ENCODE assay signal across 16 cellular contexts in genomic region chr13:79772811-79773210, GRCh38.
A peak's percentile ranks its signal among the peaks of the same experiment; 100 is the strongest.
DNase-seq lines count a peak whose midpoint lies in the region; ATAC-seq, FAIRE-seq and TF ChIP-seq lines count a peak whose summit lies in the region.
"Had no signal": no experiment of that assay in that cellular context is flagged by ENCODE, and none has a peak within 500 bp of the region (broad histone marks: within the 10 kb centered on the region; RNA-seq: fewer than 3 reads in every experiment).

No MANE protein-coding gene starts in this region.

- H4K20me1 ChIP-seq in SK-N-SH (ENCODE audit: insufficient read depth): no peaks in the 10 kb centered on the region
- no peaks in the 10 kb centered on the region for H4K20me1 ChIP-seq in endothelial cell of umbilical vein (replicated peaks; ENCODE audit: control insufficient read depth, extremely low read depth, insufficient read depth, low read length)
- no peaks in the 10 kb centered on the region for H4K20me1 ChIP-seq in smooth muscle cell (ENCODE audit: low read depth)

- intact Hi-C loops in endothelial cell of umbilical vein (cut with micrococcal nuclease): loop anchor here (10.0 kb wide), 1 partner anchor 772 kb away; no protein-coding TSS in a partner anchor

- H3K27me3 Mint-ChIP-seq in mesothelial cell of epicardium (ENCODE audit: low read depth): no peaks in the 10 kb centered on the region
- H3K27me3 Mint-ChIP-seq: CD4-positive, alpha-beta memory T cell had no signal

- no TSS peak for BruUV-seq in endothelial cell of umbilical vein (replicated peaks; lab: Mats Ljungman, UMichigan)

- no peak for TF ChIP-seq POLR2A in endothelial cell of umbilical vein (IDR thresholded peaks at IDR 0.05; ENCODE audit: low read depth, low read length)

- H3K9ac ChIP-seq in SK-N-SH (no peak overlapping the region), adipocyte (ENCODE audit: low read length) (no peak overlapping the region), endothelial cell of umbilical vein (replicated peaks; ENCODE audit: extremely low read depth, insufficient read depth, low read length) (no peak overlapping the region), smooth muscle cell (ENCODE audit: low read depth) (no peak overlapping the region)

- H2AFZ ChIP-seq in SK-N-SH (ENCODE audit: low read depth) (no peak overlapping the region), endothelial cell of umbilical vein (ENCODE audit: low read depth, low read length) (no peak overlapping the region), smooth muscle cell (ENCODE audit: low read depth) (no peak overlapping the region)

- DNase-seq in SK-N-SH (no peak), adipocyte (ENCODE audit: low read depth) (peak; percentile 60), endothelial cell of umbilical vein (ENCODE audit: low read depth, low spot score) (peak; percentile 27), mesothelial cell of epicardium (ENCODE audit: low spot score in 2 of 2, unreplicated experiment in 2 of 2) (no peak), GM10248 (ENCODE audit: extremely low spot score) (no peak), COLO829 (ENCODE audit: low spot score) (no peak), smooth muscle cell (lab: John Stamatoyannopoulos, UW; ENCODE audit: unreplicated experiment) (no peak)
- DNase-seq: 8988T; Calu3; CD4-positive, alpha-beta memory T cell; DMS79 treated with DMSO at 0.1 percent for 48 hours; GF-D8 had no signal

- TF ChIP-seq RAD21 in SK-N-SH (IDR thresholded peaks at IDR 0.05; ENCODE audit: low read length): no peak

- peak overlapping the region; percentile 57 for H3K27ac Mint-ChIP-seq in mesothelial cell of epicardium
- H3K27ac Mint-ChIP-seq: CD14-positive monocyte; CD4-positive, alpha-beta memory T cell had no signal

- H3K9me2 ChIP-seq in SK-N-SH: no peaks in the 10 kb centered on the region

- no peak for TF ChIP-seq EP300 in SK-N-SH (IDR thresholded peaks at IDR 0.05; ENCODE audit: borderline replicate concordance in 1 of 2, low read depth in 1 of 2, low read length in 1 of 2)

- FAIRE-seq in endothelial cell of umbilical vein (lab: Jason Lieb, UNC): no peak

- H3K9me3 ChIP-seq in SK-N-SH (peaks cover 10% of the 10 kb centered on the region), adipocyte (ENCODE audit: control insufficient read depth, low read length) (peaks cover 18% of the 10 kb centered on the region), endothelial cell of umbilical vein (replicated peaks; ENCODE audit: control insufficient read depth, insufficient read depth, low read length) (no peaks in the 10 kb centered on the region), smooth muscle cell (replicated peaks; ENCODE audit: low read depth) (no peaks in the 10 kb centered on the region)
- H3K9me3 ChIP-seq: HAP-1 had no signal

- no peaks in the 10 kb centered on the region for H3K36me3 ChIP-seq in SK-N-SH (replicated peaks in 1 of 2; ENCODE audit: control insufficient read depth in 1 of 2, insufficient read depth in 2 of 2, low read length in 1 of 2)
- H3K36me3 ChIP-seq in adipocyte (ENCODE audit: control insufficient read depth, insufficient read depth, low read length, severe bottlenecking): no peaks in the 10 kb centered on the region
- H3K36me3 ChIP-seq in endothelial cell of umbilical vein (ENCODE audit: control insufficient read depth in 2 of 2, extremely low read depth in 1 of 2, insufficient read depth in 2 of 2, low read length in 2 of 2): no peaks in the 10 kb centered on the region
- no peaks in the 10 kb centered on the region for H3K36me3 ChIP-seq in smooth muscle cell (ENCODE audit: low read depth)
- H3K36me3 ChIP-seq: HAP-1 had no signal

- H3K79me2 ChIP-seq in SK-N-SH (ENCODE audit: insufficient read depth): no peaks in the 10 kb centered on the region
- no peaks in the 10 kb centered on the region for H3K79me2 ChIP-seq in endothelial cell of umbilical vein (ENCODE audit: control insufficient read depth, insufficient read depth, low read length)
- no peaks in the 10 kb centered on the region for H3K79me2 ChIP-seq in smooth muscle cell (ENCODE audit: low read depth)

- H3F3A ChIP-seq in SK-N-SH (replicated peaks; ENCODE audit: insufficient read depth) (peaks cover 5% of the 10 kb centered on the region), smooth muscle cell (ENCODE audit: low read depth) (no peaks in the 10 kb centered on the region)

- no peak for ATAC-seq in SK-N-SH treated with all-trans-retinoic acid at 6 μM for 48 hours
- ATAC-seq: GM12878 had no signal

- WGBS in SK-N-SH (ENCODE audit: low lambda C conversion rate): 14% methylated on average over 1 of the region's 1 CpG
- WGBS in smooth muscle cell (ENCODE audit: low lambda C conversion rate): 90% methylated on average over 1 of the region's 1 CpG

- CTCF ChIA-PET in SK-N-SH (lab: Yijun Ruan, JAX): interaction anchor here (1.2 kb wide), 1 partner anchor 94 kb away, joined by 3 read pairs; no protein-coding TSS in a partner anchor
- CTCF ChIA-PET in endothelial cell of umbilical vein (lab: Charles Lee): interaction anchor here (0.7 to 1.8 kb wide), 9 partner anchors 10 to 1206 kb away, joined by 3 to 8 read pairs (median 4); no protein-coding TSS in a partner anchor
- CTCF ChIA-PET in GM10248 (lab: Yijun Ruan, JAX): no interaction called here

- H3K4me1 ChIP-seq in SK-N-SH (ENCODE audit: control insufficient read depth in 1 of 2, insufficient read depth in 2 of 2, low read depth in 1 of 2, low read length in 1 of 2) (peaks cover 0 to 5% of the 10 kb centered on the region in 2 experiments; a peak in 1 of 4 replicates), adipocyte (ENCODE audit: control insufficient read depth, insufficient read depth, low read length) (peaks cover 21% of the 10 kb centered on the region), endothelial cell of umbilical vein (ENCODE audit: control insufficient read depth, extremely low read depth, insufficient read depth, low read length) (peaks cover 4% of the 10 kb centered on the region), smooth muscle cell (ENCODE audit: low read depth) (peaks cover 17% of the 10 kb centered on the region)
- H3K4me1 ChIP-seq: HAP-1 had no signal

- H3K27me3 ChIP-seq in SK-N-SH (ENCODE audit: insufficient read depth) (no peaks in the 10 kb centered on the region), adipocyte (replicated peaks; ENCODE audit: control insufficient read depth, insufficient read depth, low read length) (no peaks in the 10 kb centered on the region), endothelial cell of umbilical vein (ENCODE audit: control insufficient read depth in 2 of 2, insufficient read depth in 2 of 2, low read length in 2 of 2) (no peaks in the 10 kb centered on the region), smooth muscle cell (ENCODE audit: low read depth) (no peaks in the 10 kb centered on the region)

- POLR2A ChIA-PET in SK-N-SH (lab: Yijun Ruan, JAX) (no interaction called here), endothelial cell of umbilical vein (lab: Charles Lee) (no interaction called here), GM10248 (lab: Yijun Ruan, JAX) (no interaction called here)

- no peaks in the 10 kb centered on the region for H3K9me1 ChIP-seq in endothelial cell of umbilical vein (replicated peaks; ENCODE audit: control insufficient read depth, extremely low read depth, insufficient read depth, low read length)

- peaks cover 10% of the 10 kb centered on the region for H3K9me3 Mint-ChIP-seq in mesothelial cell of epicardium

- peaks cover 11% of the 10 kb centered on the region for H3K36me3 Mint-ChIP-seq in mesothelial cell of epicardium
- H3K36me3 Mint-ChIP-seq: CD14-positive monocyte; CD4-positive, alpha-beta memory T cell had no signal

- H3K4me2 ChIP-seq in SK-N-SH: no peak overlapping the region
- no peak overlapping the region for H3K4me2 ChIP-seq in endothelial cell of umbilical vein (ENCODE audit: insufficient read depth, low read length)
- no peak overlapping the region for H3K4me2 ChIP-seq in smooth muscle cell

- H3K27ac ChIP-seq in SK-N-SH (ENCODE audit: low read depth in 2 of 2, low read length in 1 of 2) (no peak overlapping the region), endothelial cell of umbilical vein (ENCODE audit: insufficient read depth, low read depth, low read length) (no peak overlapping the region), smooth muscle cell (ENCODE audit: low read depth) (no peak overlapping the region)

- no peak overlapping the region for H3K4me3 Mint-ChIP-seq in mesothelial cell of epicardium
- H3K4me3 Mint-ChIP-seq: CD14-positive monocyte; CD4-positive, alpha-beta memory T cell had no signal

- dilution Hi-C loops in endothelial cell of umbilical vein (cut with MboI; ENCODE audit: extremely low pct_ligation_motif_present, low sequenced_read_pairs): no loop called here

- H3K4me3 ChIP-seq in SK-N-SH (ENCODE audit: low read depth in 2 of 2, low read length in 1 of 2) (no peak overlapping the region), adipocyte (ENCODE audit: low read length) (no peak overlapping the region), endothelial cell of umbilical vein (replicated peaks in 1 of 3; ENCODE audit: insufficient read depth in 1 of 3, low read depth in 1 of 3, low read length in 3 of 3) (no peak overlapping the region), smooth muscle cell (no peak overlapping the region)
- H3K4me3 ChIP-seq: GM12878, HAP-1 had no signal

- H3K4me1 Mint-ChIP-seq in mesothelial cell of epicardium: peaks cover 29% of the 10 kb centered on the region
- H3K4me1 Mint-ChIP-seq: CD4-positive, alpha-beta memory T cell had no signal

- TF ChIP-seq CTCF in SK-N-SH (IDR thresholded peaks at IDR 0.05) (no peak), endothelial cell of umbilical vein (IDR thresholded peaks at IDR 0.05; ENCODE audit: extremely low read depth in 1 of 2, insufficient read depth in 1 of 2, low read depth in 1 of 2, low read length in 2 of 2) (no peak), mesothelial cell of epicardium (IDR thresholded peaks at IDR 0.05; ENCODE audit: unreplicated experiment) (no peak), GM10248 (IDR thresholded peaks at IDR 0.05; ENCODE audit: control extremely low read depth, extremely low read depth, low read depth, missing control alignments) (no peak), smooth muscle cell (IDR thresholded peaks at IDR 0.05; ENCODE audit: borderline replicate concordance, insufficient read depth, poor library complexity, severe bottlenecking) (no peak)

TF ChIP-seq in SK-N-SH treated with all-trans-retinoic acid at 6 μM for 48 hours, 23 proteins besides CTCF, POLR2A, EP300 and RAD21:
- TF ChIP-seq TOX (CRISPR knock-in tag; IDR thresholded peaks at IDR 0.05; ENCODE audit: borderline replicate concordance) (no peak), ZFP3 (CRISPR knock-in tag; IDR thresholded peaks at IDR 0.05) (no peak)

TF ChIP-seq in endothelial cell of umbilical vein, 7 proteins besides CTCF, POLR2A, EP300 and RAD21 (continues in another document):
- no peak for TF ChIP-seq POLR2AphosphoS5 (IDR thresholded peaks at IDR 0.05; ENCODE audit: insufficient read depth, low read depth, low read length)
- no peak for TF ChIP-seq MAX (IDR thresholded peaks at IDR 0.05; ENCODE audit: insufficient read depth, insufficient read length)
- TF ChIP-seq GATA2 (IDR thresholded peaks at IDR 0.05; ENCODE audit: insufficient read depth, insufficient read length, low read depth, low read length): no peak
- TF ChIP-seq JUN (IDR thresholded peaks at IDR 0.05; ENCODE audit: borderline replicate concordance, insufficient read depth, insufficient read length, low read depth): no peak

Comparison
In these comparisons a context has a peak if more than half of its experiments do, and no peak if none do; other contexts are left out.
1. DNase-seq: peak in adipocyte (single experiment) and endothelial cell of umbilical vein (single experiment); none in SK-N-SH (single experiment), mesothelial cell of epicardium (0 of 2), GM10248 (single experiment), COLO829 (single experiment) and smooth muscle cell (single experiment).